Comparison of ENCODE assay signal across 1 cellular context in the genomic region with DNA sequence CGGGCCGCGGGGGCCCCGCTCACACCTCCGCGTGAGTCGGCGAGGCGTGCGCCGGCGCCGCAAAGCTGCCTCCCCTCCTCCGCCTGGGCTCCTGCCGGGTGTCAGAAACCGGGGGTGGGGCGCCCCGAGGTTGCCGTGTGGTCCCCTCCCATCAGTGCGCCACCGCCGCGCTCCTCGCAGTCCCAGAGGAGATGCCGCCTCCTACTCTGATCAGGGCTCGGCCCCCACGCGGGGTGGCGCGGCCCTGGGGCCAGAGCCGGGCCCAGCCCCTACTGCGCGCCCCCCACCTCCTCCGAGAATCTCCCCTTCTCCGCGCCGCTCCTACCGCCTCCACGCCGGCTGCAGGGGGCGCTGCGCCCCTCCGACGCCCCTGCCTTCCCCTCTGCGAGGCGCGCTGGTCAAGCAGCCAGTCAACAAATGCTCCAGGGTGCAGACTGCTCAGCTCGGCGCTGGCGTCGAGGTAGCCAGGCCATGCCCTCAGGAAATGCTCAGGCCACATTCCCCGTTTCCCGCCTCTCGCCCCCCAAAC.
A peak's percentile ranks its signal among the peaks of the same experiment; 100 is the strongest.
TF ChIP-seq lines count a peak whose summit lies in the region.

No MANE protein-coding gene starts in this region.

TF ChIP-seq in K562, 482 proteins besides CTCF, POLR2A, EP300 and RAD21 (continued from another document and continues in another):
- TF ChIP-seq, protein P1, sequence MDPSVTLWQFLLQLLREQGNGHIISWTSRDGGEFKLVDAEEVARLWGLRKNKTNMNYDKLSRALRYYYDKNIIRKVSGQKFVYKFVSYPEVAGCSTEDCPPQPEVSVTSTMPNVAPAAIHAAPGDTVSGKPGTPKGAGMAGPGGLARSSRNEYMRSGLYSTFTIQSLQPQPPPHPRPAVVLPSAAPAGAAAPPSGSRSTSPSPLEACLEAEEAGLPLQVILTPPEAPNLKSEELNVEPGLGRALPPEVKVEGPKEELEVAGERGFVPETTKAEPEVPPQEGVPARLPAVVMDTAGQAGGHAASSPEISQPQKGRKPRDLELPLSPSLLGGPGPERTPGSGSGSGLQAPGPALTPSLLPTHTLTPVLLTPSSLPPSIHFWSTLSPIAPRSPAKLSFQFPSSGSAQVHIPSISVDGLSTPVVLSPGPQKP (CRISPR knock-in tag; IDR thresholded peaks at IDR 0.05): no peak
- TF ChIP-seq, protein P2, sequence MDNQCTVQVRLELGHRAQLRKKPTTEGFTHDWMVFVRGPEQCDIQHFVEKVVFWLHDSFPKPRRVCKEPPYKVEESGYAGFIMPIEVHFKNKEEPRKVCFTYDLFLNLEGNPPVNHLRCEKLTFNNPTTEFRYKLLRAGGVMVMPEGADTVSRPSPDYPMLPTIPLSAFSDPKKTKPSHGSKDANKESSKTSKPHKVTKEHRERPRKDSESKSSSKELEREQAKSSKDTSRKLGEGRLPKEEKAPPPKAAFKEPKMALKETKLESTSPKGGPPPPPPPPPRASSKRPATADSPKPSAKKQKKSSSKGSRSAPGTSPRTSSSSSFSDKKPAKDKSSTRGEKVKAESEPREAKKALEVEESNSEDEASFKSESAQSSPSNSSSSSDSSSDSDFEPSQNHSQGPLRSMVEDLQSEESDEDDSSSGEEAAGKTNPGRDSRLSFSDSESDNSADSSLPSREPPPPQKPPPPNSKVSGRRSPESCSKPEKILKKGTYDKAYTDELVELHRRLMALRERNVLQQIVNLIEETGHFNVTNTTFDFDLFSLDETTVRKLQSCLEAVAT (IDR thresholded peaks at IDR 0.05): no peak
- TF ChIP-seq KLF16 (IDR thresholded peaks at IDR 0.05): no peak
- TF ChIP-seq, protein P3, sequence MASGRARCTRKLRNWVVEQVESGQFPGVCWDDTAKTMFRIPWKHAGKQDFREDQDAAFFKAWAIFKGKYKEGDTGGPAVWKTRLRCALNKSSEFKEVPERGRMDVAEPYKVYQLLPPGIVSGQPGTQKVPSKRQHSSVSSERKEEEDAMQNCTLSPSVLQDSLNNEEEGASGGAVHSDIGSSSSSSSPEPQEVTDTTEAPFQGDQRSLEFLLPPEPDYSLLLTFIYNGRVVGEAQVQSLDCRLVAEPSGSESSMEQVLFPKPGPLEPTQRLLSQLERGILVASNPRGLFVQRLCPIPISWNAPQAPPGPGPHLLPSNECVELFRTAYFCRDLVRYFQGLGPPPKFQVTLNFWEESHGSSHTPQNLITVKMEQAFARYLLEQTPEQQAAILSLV (tag; IDR thresholded peaks at IDR 0.05): no peak
- TF ChIP-seq, protein P4, sequence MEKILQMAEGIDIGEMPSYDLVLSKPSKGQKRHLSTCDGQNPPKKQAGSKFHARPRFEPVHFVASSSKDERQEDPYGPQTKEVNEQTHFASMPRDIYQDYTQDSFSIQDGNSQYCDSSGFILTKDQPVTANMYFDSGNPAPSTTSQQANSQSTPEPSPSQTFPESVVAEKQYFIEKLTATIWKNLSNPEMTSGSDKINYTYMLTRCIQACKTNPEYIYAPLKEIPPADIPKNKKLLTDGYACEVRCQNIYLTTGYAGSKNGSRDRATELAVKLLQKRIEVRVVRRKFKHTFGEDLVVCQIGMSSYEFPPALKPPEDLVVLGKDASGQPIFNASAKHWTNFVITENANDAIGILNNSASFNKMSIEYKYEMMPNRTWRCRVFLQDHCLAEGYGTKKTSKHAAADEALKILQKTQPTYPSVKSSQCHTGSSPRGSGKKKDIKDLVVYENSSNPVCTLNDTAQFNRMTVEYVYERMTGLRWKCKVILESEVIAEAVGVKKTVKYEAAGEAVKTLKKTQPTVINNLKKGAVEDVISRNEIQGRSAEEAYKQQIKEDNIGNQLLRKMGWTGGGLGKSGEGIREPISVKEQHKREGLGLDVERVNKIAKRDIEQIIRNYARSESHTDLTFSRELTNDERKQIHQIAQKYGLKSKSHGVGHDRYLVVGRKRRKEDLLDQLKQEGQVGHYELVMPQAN (IDR thresholded peaks at IDR 0.05; ENCODE audit: borderline replicate concordance): no peak
- 0 out of 2 replicates have a peak, but pooled peaks have one; percentile 34 for TF ChIP-seq RB1 (IDR thresholded peaks at IDR 0.05; ENCODE audit: low read depth)
- TF ChIP-seq ESRRB (CRISPR knock-in tag; IDR thresholded peaks at IDR 0.05; ENCODE audit: borderline replicate concordance): no peak
- TF ChIP-seq ESRRA (IDR thresholded peaks at IDR 0.05; ENCODE audit: borderline replicate concordance, low read depth): no peak
- no peak for TF ChIP-seq RFX1 (IDR thresholded peaks at IDR 0.05)
- TF ChIP-seq MECOM (CRISPR knock-in tag; IDR thresholded peaks at IDR 0.05): no peak
- TF ChIP-seq, protein P5, sequence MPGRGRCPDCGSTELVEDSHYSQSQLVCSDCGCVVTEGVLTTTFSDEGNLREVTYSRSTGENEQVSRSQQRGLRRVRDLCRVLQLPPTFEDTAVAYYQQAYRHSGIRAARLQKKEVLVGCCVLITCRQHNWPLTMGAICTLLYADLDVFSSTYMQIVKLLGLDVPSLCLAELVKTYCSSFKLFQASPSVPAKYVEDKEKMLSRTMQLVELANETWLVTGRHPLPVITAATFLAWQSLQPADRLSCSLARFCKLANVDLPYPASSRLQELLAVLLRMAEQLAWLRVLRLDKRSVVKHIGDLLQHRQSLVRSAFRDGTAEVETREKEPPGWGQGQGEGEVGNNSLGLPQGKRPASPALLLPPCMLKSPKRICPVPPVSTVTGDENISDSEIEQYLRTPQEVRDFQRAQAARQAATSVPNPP (IDR thresholded peaks at IDR 0.05; ENCODE audit: borderline replicate concordance, insufficient read depth, insufficient read length): no peak
- TF ChIP-seq, protein P6, sequence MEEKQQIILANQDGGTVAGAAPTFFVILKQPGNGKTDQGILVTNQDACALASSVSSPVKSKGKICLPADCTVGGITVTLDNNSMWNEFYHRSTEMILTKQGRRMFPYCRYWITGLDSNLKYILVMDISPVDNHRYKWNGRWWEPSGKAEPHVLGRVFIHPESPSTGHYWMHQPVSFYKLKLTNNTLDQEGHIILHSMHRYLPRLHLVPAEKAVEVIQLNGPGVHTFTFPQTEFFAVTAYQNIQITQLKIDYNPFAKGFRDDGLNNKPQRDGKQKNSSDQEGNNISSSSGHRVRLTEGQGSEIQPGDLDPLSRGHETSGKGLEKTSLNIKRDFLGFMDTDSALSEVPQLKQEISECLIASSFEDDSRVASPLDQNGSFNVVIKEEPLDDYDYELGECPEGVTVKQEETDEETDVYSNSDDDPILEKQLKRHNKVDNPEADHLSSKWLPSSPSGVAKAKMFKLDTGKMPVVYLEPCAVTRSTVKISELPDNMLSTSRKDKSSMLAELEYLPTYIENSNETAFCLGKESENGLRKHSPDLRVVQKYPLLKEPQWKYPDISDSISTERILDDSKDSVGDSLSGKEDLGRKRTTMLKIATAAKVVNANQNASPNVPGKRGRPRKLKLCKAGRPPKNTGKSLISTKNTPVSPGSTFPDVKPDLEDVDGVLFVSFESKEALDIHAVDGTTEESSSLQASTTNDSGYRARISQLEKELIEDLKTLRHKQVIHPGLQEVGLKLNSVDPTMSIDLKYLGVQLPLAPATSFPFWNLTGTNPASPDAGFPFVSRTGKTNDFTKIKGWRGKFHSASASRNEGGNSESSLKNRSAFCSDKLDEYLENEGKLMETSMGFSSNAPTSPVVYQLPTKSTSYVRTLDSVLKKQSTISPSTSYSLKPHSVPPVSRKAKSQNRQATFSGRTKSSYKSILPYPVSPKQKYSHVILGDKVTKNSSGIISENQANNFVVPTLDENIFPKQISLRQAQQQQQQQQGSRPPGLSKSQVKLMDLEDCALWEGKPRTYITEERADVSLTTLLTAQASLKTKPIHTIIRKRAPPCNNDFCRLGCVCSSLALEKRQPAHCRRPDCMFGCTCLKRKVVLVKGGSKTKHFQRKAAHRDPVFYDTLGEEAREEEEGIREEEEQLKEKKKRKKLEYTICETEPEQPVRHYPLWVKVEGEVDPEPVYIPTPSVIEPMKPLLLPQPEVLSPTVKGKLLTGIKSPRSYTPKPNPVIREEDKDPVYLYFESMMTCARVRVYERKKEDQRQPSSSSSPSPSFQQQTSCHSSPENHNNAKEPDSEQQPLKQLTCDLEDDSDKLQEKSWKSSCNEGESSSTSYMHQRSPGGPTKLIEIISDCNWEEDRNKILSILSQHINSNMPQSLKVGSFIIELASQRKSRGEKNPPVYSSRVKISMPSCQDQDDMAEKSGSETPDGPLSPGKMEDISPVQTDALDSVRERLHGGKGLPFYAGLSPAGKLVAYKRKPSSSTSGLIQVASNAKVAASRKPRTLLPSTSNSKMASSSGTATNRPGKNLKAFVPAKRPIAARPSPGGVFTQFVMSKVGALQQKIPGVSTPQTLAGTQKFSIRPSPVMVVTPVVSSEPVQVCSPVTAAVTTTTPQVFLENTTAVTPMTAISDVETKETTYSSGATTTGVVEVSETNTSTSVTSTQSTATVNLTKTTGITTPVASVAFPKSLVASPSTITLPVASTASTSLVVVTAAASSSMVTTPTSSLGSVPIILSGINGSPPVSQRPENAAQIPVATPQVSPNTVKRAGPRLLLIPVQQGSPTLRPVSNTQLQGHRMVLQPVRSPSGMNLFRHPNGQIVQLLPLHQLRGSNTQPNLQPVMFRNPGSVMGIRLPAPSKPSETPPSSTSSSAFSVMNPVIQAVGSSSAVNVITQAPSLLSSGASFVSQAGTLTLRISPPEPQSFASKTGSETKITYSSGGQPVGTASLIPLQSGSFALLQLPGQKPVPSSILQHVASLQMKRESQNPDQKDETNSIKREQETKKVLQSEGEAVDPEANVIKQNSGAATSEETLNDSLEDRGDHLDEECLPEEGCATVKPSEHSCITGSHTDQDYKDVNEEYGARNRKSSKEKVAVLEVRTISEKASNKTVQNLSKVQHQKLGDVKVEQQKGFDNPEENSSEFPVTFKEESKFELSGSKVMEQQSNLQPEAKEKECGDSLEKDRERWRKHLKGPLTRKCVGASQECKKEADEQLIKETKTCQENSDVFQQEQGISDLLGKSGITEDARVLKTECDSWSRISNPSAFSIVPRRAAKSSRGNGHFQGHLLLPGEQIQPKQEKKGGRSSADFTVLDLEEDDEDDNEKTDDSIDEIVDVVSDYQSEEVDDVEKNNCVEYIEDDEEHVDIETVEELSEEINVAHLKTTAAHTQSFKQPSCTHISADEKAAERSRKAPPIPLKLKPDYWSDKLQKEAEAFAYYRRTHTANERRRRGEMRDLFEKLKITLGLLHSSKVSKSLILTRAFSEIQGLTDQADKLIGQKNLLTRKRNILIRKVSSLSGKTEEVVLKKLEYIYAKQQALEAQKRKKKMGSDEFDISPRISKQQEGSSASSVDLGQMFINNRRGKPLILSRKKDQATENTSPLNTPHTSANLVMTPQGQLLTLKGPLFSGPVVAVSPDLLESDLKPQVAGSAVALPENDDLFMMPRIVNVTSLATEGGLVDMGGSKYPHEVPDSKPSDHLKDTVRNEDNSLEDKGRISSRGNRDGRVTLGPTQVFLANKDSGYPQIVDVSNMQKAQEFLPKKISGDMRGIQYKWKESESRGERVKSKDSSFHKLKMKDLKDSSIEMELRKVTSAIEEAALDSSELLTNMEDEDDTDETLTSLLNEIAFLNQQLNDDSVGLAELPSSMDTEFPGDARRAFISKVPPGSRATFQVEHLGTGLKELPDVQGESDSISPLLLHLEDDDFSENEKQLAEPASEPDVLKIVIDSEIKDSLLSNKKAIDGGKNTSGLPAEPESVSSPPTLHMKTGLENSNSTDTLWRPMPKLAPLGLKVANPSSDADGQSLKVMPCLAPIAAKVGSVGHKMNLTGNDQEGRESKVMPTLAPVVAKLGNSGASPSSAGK (IDR thresholded peaks at IDR 0.05): peak; percentile 54; the same call in 1 of the 2 replicates
- TF ChIP-seq RBFOX2 (IDR thresholded peaks at IDR 0.05; ENCODE audit: low read depth, low read length): peak; percentile 43; the same call in 1 of the 2 replicates
- TF ChIP-seq RAD51 (IDR thresholded peaks at IDR 0.05; ENCODE audit: borderline replicate concordance, low read depth): no peak
- TF ChIP-seq, protein P7, sequence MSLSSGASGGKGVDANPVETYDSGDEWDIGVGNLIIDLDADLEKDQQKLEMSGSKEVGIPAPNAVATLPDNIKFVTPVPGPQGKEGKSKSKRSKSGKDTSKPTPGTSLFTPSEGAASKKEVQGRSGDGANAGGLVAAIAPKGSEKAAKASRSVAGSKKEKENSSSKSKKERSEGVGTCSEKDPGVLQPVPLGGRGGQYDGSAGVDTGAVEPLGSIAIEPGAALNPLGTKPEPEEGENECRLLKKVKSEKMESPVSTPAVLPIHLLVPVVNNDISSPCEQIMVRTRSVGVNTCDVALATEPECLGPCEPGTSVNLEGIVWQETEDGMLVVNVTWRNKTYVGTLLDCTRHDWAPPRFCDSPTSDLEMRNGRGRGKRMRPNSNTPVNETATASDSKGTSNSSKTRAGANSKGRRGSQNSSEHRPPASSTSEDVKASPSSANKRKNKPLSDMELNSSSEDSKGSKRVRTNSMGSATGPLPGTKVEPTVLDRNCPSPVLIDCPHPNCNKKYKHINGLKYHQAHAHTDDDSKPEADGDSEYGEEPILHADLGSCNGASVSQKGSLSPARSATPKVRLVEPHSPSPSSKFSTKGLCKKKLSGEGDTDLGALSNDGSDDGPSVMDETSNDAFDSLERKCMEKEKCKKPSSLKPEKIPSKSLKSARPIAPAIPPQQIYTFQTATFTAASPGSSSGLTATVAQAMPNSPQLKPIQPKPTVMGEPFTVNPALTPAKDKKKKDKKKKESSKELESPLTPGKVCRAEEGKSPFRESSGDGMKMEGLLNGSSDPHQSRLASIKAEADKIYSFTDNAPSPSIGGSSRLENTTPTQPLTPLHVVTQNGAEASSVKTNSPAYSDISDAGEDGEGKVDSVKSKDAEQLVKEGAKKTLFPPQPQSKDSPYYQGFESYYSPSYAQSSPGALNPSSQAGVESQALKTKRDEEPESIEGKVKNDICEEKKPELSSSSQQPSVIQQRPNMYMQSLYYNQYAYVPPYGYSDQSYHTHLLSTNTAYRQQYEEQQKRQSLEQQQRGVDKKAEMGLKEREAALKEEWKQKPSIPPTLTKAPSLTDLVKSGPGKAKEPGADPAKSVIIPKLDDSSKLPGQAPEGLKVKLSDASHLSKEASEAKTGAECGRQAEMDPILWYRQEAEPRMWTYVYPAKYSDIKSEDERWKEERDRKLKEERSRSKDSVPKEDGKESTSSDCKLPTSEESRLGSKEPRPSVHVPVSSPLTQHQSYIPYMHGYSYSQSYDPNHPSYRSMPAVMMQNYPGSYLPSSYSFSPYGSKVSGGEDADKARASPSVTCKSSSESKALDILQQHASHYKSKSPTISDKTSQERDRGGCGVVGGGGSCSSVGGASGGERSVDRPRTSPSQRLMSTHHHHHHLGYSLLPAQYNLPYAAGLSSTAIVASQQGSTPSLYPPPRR (CRISPR knock-in tag; IDR thresholded peaks at IDR 0.05; ENCODE audit: borderline replicate concordance): no peak
- TF ChIP-seq ZNF24 (IDR thresholded peaks at IDR 0.05): no peak
- TF ChIP-seq, protein P8, sequence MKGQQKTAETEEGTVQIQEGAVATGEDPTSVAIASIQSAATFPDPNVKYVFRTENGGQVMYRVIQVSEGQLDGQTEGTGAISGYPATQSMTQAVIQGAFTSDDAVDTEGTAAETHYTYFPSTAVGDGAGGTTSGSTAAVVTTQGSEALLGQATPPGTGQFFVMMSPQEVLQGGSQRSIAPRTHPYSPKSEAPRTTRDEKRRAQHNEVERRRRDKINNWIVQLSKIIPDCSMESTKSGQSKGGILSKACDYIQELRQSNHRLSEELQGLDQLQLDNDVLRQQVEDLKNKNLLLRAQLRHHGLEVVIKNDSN (CRISPR knock-in tag; IDR thresholded peaks at IDR 0.05): no peak
- no peak for TF ChIP-seq RBM15 (IDR thresholded peaks at IDR 0.05; ENCODE audit: insufficient read depth, low read length)
- no peak for TF ChIP-seq CBFA2T3 (IDR thresholded peaks at IDR 0.05)
- no peak for TF ChIP-seq MYNN (IDR thresholded peaks at IDR 0.05)
- no peak for TF ChIP-seq MYNN (CRISPR knock-in tag; IDR thresholded peaks at IDR 0.05)
- TF ChIP-seq, protein P9, sequence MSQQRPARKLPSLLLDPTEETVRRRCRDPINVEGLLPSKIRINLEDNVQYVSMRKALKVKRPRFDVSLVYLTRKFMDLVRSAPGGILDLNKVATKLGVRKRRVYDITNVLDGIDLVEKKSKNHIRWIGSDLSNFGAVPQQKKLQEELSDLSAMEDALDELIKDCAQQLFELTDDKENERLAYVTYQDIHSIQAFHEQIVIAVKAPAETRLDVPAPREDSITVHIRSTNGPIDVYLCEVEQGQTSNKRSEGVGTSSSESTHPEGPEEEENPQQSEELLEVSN (IDR thresholded peaks at IDR 0.05; ENCODE audit: borderline replicate concordance in 1 of 2, extremely low read depth in 1 of 2, insufficient read depth in 1 of 2, insufficient read length in 1 of 2, low read depth in 1 of 2, low read length in 1 of 2, poor library complexity in 1 of 2, severe bottlenecking in 1 of 2): peak in 1 of 2 experiments; percentile 75
